11 cellular contexts compared by ENCODE assay signal in genomic region chr1:66349277-66349676, GRCh38.
DNase-seq lines count a peak whose midpoint lies in the region; ATAC-seq and TF ChIP-seq lines count a peak whose summit lies in the region.
"Had no signal": no experiment of that assay in that cellular context is flagged by ENCODE, and none has a peak within 500 bp of the region (broad histone marks: within the 10 kb centered on the region; RNA-seq: fewer than 3 reads in every experiment).

No MANE protein-coding gene starts in this region.

- peak overlapping the region; percentile 86 for H3K27ac ChIP-seq in CD4-positive, CD25-positive, alpha-beta regulatory T cell (ENCODE audit: insufficient read depth, low read length, poor library complexity, severe bottlenecking)
- peak overlapping the region; percentile 71 for H3K27ac ChIP-seq in MM.1S (ENCODE audit: low read length)
- H3K27ac ChIP-seq: brain microvascular endothelial cell had no signal

- no peak overlapping the region for H2AFZ ChIP-seq in MM.1S (ENCODE audit: low read length)

- H3K4me1 Mint-ChIP-seq in CD4-positive, CD25-positive, alpha-beta regulatory T cell: peaks cover 56 to 99% (median 93%) of the 10 kb centered on the region in 4 donors
- H3K4me1 Mint-ChIP-seq in neural crest cell: peaks cover 94% of the 10 kb centered on the region

- ATAC-seq in CD4-positive, CD25-positive, alpha-beta regulatory T cell (ENCODE audit: low read depth in 2 of 2): no peak
- ATAC-seq in SK-N-SH treated with all-trans-retinoic acid at 6 μM for 48 hours: no peak
- no peak for ATAC-seq in GM21381 (IDR thresholded peaks at IDR 0.05; ENCODE audit: unreplicated experiment)

- peaks cover 0 to 5% (median 0%) of the 10 kb centered on the region in 7 donors for H3K9me3 Mint-ChIP-seq in CD4-positive, CD25-positive, alpha-beta regulatory T cell
- no peaks in the 10 kb centered on the region for H3K9me3 Mint-ChIP-seq in neural crest cell

- H3K4me1 ChIP-seq in CD4-positive, CD25-positive, alpha-beta regulatory T cell (ENCODE audit: control insufficient read depth, insufficient read depth, low read length, poor library complexity, severe bottlenecking): peaks cover 100% of the 10 kb centered on the region
- peaks cover 33% of the 10 kb centered on the region for H3K4me1 ChIP-seq in MM.1S (ENCODE audit: low read length)

- H3K9me2 ChIP-seq in MM.1S (replicated peaks; ENCODE audit: insufficient read depth, low read length): no peaks in the 10 kb centered on the region

- H3K4me3 Mint-ChIP-seq in CD4-positive, CD25-positive, alpha-beta regulatory T cell: peak overlapping the region; percentile 72 to 94 (median 80)
- peak overlapping the region; percentile 77 for H3K4me3 Mint-ChIP-seq in neural crest cell

- no peak for DNase-seq in CD4-positive, CD25-positive, alpha-beta regulatory T cell
- DNase-seq in MM.1S (peak; percentile 36), dermis blood vessel endothelial cell (peak; percentile 65), neural crest cell (ENCODE audit: low read depth, low spot score) (no peak), NCI-H1436 treated with DMSO at 0.1 percent for 48 hours (lab: John Stamatoyannopoulos, UW) (no peak), NCI-H2081 (lab: John Stamatoyannopoulos, UW) (no peak)
- DNase-seq: brain microvascular endothelial cell, DMS 273 treated with DMSO at 0.1 percent for 48 hours, NCI-H69 had no signal

- H3K27me3 ChIP-seq in CD4-positive, CD25-positive, alpha-beta regulatory T cell (ENCODE audit: control insufficient read depth, insufficient read depth, low read length): no peaks in the 10 kb centered on the region
- no peaks in the 10 kb centered on the region for H3K27me3 ChIP-seq in MM.1S (replicated peaks; ENCODE audit: insufficient read depth, low read length)
- H3K27me3 ChIP-seq: brain microvascular endothelial cell had no signal

- H3K9me3 ChIP-seq in CD4-positive, CD25-positive, alpha-beta regulatory T cell (ENCODE audit: control insufficient read depth in 2 of 2, low read length in 2 of 2): no peaks in the 10 kb centered on the region
- H3K9me3 ChIP-seq in MM.1S (replicated peaks; ENCODE audit: insufficient read depth, low read length): no peaks in the 10 kb centered on the region

- H3K36me3 Mint-ChIP-seq in CD4-positive, CD25-positive, alpha-beta regulatory T cell: peaks cover 22% of the 10 kb centered on the region
- peaks cover 5% of the 10 kb centered on the region for H3K36me3 Mint-ChIP-seq in neural crest cell (ENCODE audit: low read depth)

- peaks cover 23% of the 10 kb centered on the region; the same call in 1 of the 2 replicates for H3F3A ChIP-seq in MM.1S (ENCODE audit: insufficient read depth, low read length)

- H3K4me2 ChIP-seq in MM.1S (ENCODE audit: low read depth, low read length): peak overlapping the region; percentile 63

- peak overlapping the region; percentile 58 for H3K9ac ChIP-seq in MM.1S (ENCODE audit: low read length)

- peak overlapping the region; percentile 78 for H3K4me3 ChIP-seq in CD4-positive, CD25-positive, alpha-beta regulatory T cell (ENCODE audit: low read depth, low read length)
- peak overlapping the region; percentile 12; the same call in 1 of the 2 replicates for H3K4me3 ChIP-seq in MM.1S (ENCODE audit: low read length)

- peaks cover 91% of the 10 kb centered on the region for H3K79me2 ChIP-seq in MM.1S (ENCODE audit: low read length)

- no peak for TF ChIP-seq CTCF in MM.1S (IDR thresholded peaks at IDR 0.05; ENCODE audit: low read length)
- no peak for TF ChIP-seq CTCF in neural crest cell (conservative IDR thresholded peaks at IDR 0.05)

- H3K27ac Mint-ChIP-seq in CD4-positive, CD25-positive, alpha-beta regulatory T cell: peak overlapping the region; percentile 70 to 97 (median 91)
- peak overlapping the region; percentile 93 for H3K27ac Mint-ChIP-seq in neural crest cell (ENCODE audit: unreplicated experiment)

- H3K36me3 ChIP-seq in CD4-positive, CD25-positive, alpha-beta regulatory T cell (ENCODE audit: control insufficient read depth, insufficient read depth, low read length): peaks cover 2% of the 10 kb centered on the region
- no peaks in the 10 kb centered on the region for H3K36me3 ChIP-seq in MM.1S (replicated peaks; ENCODE audit: insufficient read depth, low read length)
- H3K36me3 ChIP-seq: brain microvascular endothelial cell had no signal

- H3K27me3 Mint-ChIP-seq in CD4-positive, CD25-positive, alpha-beta regulatory T cell: no peaks in the 10 kb centered on the region
- H3K27me3 Mint-ChIP-seq in neural crest cell (ENCODE audit: low read depth): no peaks in the 10 kb centered on the region

- H4K20me1 ChIP-seq in MM.1S (ENCODE audit: insufficient read depth, low read length): no peaks in the 10 kb centered on the region

TF ChIP-seq in SK-N-SH treated with all-trans-retinoic acid at 6 μM for 48 hours, 23 proteins besides CTCF, POLR2A, EP300 and RAD21:
- no peak for TF ChIP-seq ARNTL (CRISPR knock-in tag; IDR thresholded peaks at IDR 0.05; ENCODE audit: borderline replicate concordance, low read depth)

Comparison
In these comparisons a context has a peak if more than half of its experiments do, and no peak if none do; other contexts are left out.
1. DNase-seq: peak in MM.1S (single experiment) and dermis blood vessel endothelial cell (single experiment); none in CD4-positive, CD25-positive, alpha-beta regulatory T cell (0 of 3), neural crest cell (single experiment), NCI-H1436 treated with DMSO at 0.1 percent for 48 hours (single experiment) and NCI-H2081 (0 of 2).